15 cellular contexts compared by ENCODE assay signal in the genomic region with DNA sequence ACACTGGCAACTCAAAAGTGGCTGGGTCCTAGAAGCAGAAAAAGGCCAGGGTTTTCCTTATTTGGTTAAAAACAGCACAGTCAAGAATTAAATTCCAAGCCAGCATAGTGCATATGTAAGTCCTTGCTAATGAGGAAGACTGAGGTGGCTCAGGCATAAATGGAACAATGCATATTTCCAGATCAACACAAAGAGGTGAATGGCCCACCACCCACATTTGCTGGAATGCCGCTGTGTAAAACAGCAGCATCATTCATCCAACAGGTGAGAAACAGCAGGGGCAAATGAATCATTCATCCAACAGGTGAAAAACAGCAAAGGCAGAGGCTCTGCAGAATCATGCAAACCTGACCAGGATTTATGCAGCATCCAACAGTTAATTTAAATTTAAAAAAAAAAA. TPM values are rescaled to one million over a fixed set of nuclear protein-coding genes. Genes with fewer than 3 reads are reported as not detected.
A peak's percentile ranks its signal among the peaks of the same experiment; 100 is the strongest.
DNase-seq lines count a peak whose midpoint lies in the region; TF ChIP-seq lines count a peak whose summit lies in the region.
"Had no signal": no experiment of that assay in that cellular context is flagged by ENCODE, and none has a peak within 500 bp of the region (broad histone marks: within the 10 kb centered on the region; RNA-seq: fewer than 3 reads in every experiment).

No MANE protein-coding gene starts in this region.

- H4K12ac ChIP-seq in trophoblast cell (ENCODE audit: low read depth, low read length), result no peak overlapping the region

- H3K4me1 ChIP-seq in HUES48 (ENCODE audit: control insufficient read depth, insufficient read depth, low read length), result peaks cover 91% of the 10 kb centered on the region
- peaks cover 68% of the 10 kb centered on the region for H3K4me1 ChIP-seq in iPS-20b (ENCODE audit: insufficient read depth, low read length)
- H3K4me1 ChIP-seq in trophoblast cell (ENCODE audit: control insufficient read depth in 1 of 2, insufficient read depth in 2 of 2, low read length in 2 of 2), result peaks cover 2% of the 10 kb centered on the region in 2 experiments

- H3K4me3 Mint-ChIP-seq in type B pancreatic cell, result no peak overlapping the region
- H3K4me3 Mint-ChIP-seq: B cell had no signal

- H2BK5ac ChIP-seq in trophoblast cell (ENCODE audit: low read depth, low read length, poor library complexity), result no peak overlapping the region

- no peak overlapping the region for H3K4me2 ChIP-seq in trophoblast cell (ENCODE audit: low read length)

- no peak overlapping the region for H3K4ac ChIP-seq in trophoblast cell (ENCODE audit: low read depth, low read length)

- no peak overlapping the region for H2AFZ ChIP-seq in trophoblast cell (ENCODE audit: insufficient read depth, low read length, poor library complexity)

- H4K91ac ChIP-seq in trophoblast cell (ENCODE audit: low read depth, low read length), result no peak overlapping the region

- WGBS in trophoblast cell (ENCODE audit: extremely low coverage, insufficient coverage, insufficient read length), result no CpG with 5 or more reads among the region's 1 CpG

- no peak overlapping the region for H2BK120ac ChIP-seq in trophoblast cell (ENCODE audit: insufficient read depth, low read length, poor library complexity)

- no peaks in the 10 kb centered on the region for H3K79me2 ChIP-seq in trophoblast cell (ENCODE audit: control insufficient read depth, insufficient read depth, low read length, poor library complexity)

- no peak overlapping the region for H3K23ac ChIP-seq in trophoblast cell (ENCODE audit: low read length)

- H3K4me3 ChIP-seq in HUES48 (ENCODE audit: low read depth, low read length) (no peak overlapping the region), iPS-20b (ENCODE audit: low read length) (peak overlapping the region; percentile 39; the same call in 1 of the 2 replicates), trophoblast cell (ENCODE audit: low read depth, low read length) (no peak overlapping the region)

- H3K4me1 Mint-ChIP-seq in type B pancreatic cell (ENCODE audit: unreplicated experiment), result no peaks in the 10 kb centered on the region
- H3K4me1 Mint-ChIP-seq: B cell had no signal

- no peak overlapping the region for H2BK12ac ChIP-seq in trophoblast cell (ENCODE audit: low read length)

- H3K27ac Mint-ChIP-seq in type B pancreatic cell, result no peak overlapping the region
- H3K27ac Mint-ChIP-seq: B cell had no signal

- peak; percentile 38 for DNase-seq in astrocyte of the hippocampus (ENCODE audit: low read depth, low spot score)
- no peak for DNase-seq in stimulated activated CD4-positive, alpha-beta T cell treated with anti-CD3 and anti-CD28 coated beads, Interleukin-12 subunit alpha, Interleukin-12 subunit beta, amount 100 ng/mL, for 4 hours
- no peak for DNase-seq in trophoblast cell
- no peak for DNase-seq in type B pancreatic cell (ENCODE audit: extremely low spot score, unreplicated experiment)
- DNase-seq in NCI-H1105 treated with DMSO at 0.1 percent for 48 hours (lab: John Stamatoyannopoulos, UW), result no peak
- DNase-seq: NCI-H1048, NCI-H1694 treated with DMSO at 0.1 percent for 48 hours, NCI-H2107, NCI-H510A, SIG-M5 had no signal

- H3K36me3 ChIP-seq in HUES48 (ENCODE audit: control insufficient read depth, insufficient read depth, low read length) (peaks cover 21% of the 10 kb centered on the region), iPS-20b (ENCODE audit: insufficient read depth, low read depth, low read length) (peaks cover 19% of the 10 kb centered on the region; the same call in 1 of the 2 replicates), trophoblast cell (ENCODE audit: control insufficient read depth in 1 of 2, insufficient read depth in 2 of 2, low read length in 2 of 2) (no peaks in the 10 kb centered on the region)

- H3K27me3 ChIP-seq in HUES48 (ENCODE audit: control insufficient read depth, insufficient read depth, low read length), result no peaks in the 10 kb centered on the region
- H3K27me3 ChIP-seq in iPS-20b (ENCODE audit: insufficient read depth, low read length), result no peaks in the 10 kb centered on the region
- peaks cover 3% of the 10 kb centered on the region for H3K27me3 ChIP-seq in trophoblast cell (ENCODE audit: insufficient read depth, low read length)

- H3K27ac ChIP-seq in 22Rv1, result 0 out of 2 replicates have a peak overlapping the region, but pooled peaks have one; percentile 73
- H3K27ac ChIP-seq in HUES48 (ENCODE audit: low read depth, low read length), result peak overlapping the region; percentile 99
- H3K27ac ChIP-seq in iPS-20b (ENCODE audit: low read length), result peak overlapping the region; percentile 93
- no peak overlapping the region for H3K27ac ChIP-seq in trophoblast cell (ENCODE audit: low read depth, low read length)
- H3K27ac ChIP-seq: RWPE1 had no signal

- no peak for TF ChIP-seq CTCF in 22Rv1 (IDR thresholded peaks at IDR 0.05)
- TF ChIP-seq CTCF in type B pancreatic cell (conservative IDR thresholded peaks at IDR 0.05), result no peak

- H2AK5ac ChIP-seq in trophoblast cell (ENCODE audit: low read length), result no peak overlapping the region

- H3K79me1 ChIP-seq in trophoblast cell (ENCODE audit: low read length), result peaks cover 2% of the 10 kb centered on the region

- no peaks in the 10 kb centered on the region for H3K9me3 Mint-ChIP-seq in type B pancreatic cell

- no peaks in the 10 kb centered on the region for H3K36me3 Mint-ChIP-seq in type B pancreatic cell

- H3K18ac ChIP-seq in trophoblast cell (ENCODE audit: low read length), result no peak overlapping the region

- no peak overlapping the region for H3K14ac ChIP-seq in trophoblast cell (ENCODE audit: low read length)

- H3K9me3 ChIP-seq in HUES48 (ENCODE audit: control insufficient read depth, insufficient read depth, low read length), result no peaks in the 10 kb centered on the region
- no peaks in the 10 kb centered on the region for H3K9me3 ChIP-seq in iPS-20b (ENCODE audit: insufficient read depth, low read depth, low read length)
- no peaks in the 10 kb centered on the region for H3K9me3 ChIP-seq in trophoblast cell (ENCODE audit: insufficient read depth, low read depth, low read length)

- peak overlapping the region; percentile 67 for H3K9ac ChIP-seq in HUES48 (ENCODE audit: low read depth, low read length)
- peak overlapping the region; percentile 85; the same call in 1 of the 2 replicates for H3K9ac ChIP-seq in iPS-20b (ENCODE audit: low read depth, low read length)
- no peak overlapping the region for H3K9ac ChIP-seq in trophoblast cell (ENCODE audit: low read length)

- H4K8ac ChIP-seq in trophoblast cell (ENCODE audit: low read depth, low read length), result no peak overlapping the region

- peaks cover 3% of the 10 kb centered on the region for H3K27me3 Mint-ChIP-seq in type B pancreatic cell

RNA-seq across cellular contexts. Expression of a gene that starts 32.9 kb away (rescaled TPM):
- 1.2 TPM in 2 replicates for polyA plus RNA-seq in trophoblast cell (2013)
- total RNA-seq in type B pancreatic cell (ENCODE audit: low replicate concordance), result 0.95 and 7.2 TPM in 2 replicates

RNA-seq across cellular contexts. Expression of a gene that starts 46.7 kb away (rescaled TPM):
- 33.5 and 36.3 TPM in 2 replicates for polyA plus RNA-seq in trophoblast cell (2013)
- 33.3 and 42.3 TPM in 2 replicates for total RNA-seq in type B pancreatic cell (ENCODE audit: low replicate concordance)
